ENCODE assay signal across 8 cellular contexts in genomic region chr5:119267958-119268386, GRCh38.
DNase-seq lines count a peak whose midpoint lies in the region; ATAC-seq and TF ChIP-seq lines count a peak whose summit lies in the region.

No MANE protein-coding gene starts in this region.

- DNase-seq in NCI-H1417 (lab: John Stamatoyannopoulos, UW) (peak; percentile 81 to 92 (median 82)), anterior cingulate cortex (lab: John Stamatoyannopoulos, UW) (peak; percentile 32 to 93 (median 76)), left ventricle myocardium superior (peak; percentile 95), progenitor cell of endocrine pancreas (ENCODE audit: low spot score, unreplicated experiment) (peak; percentile 75), vagina (ENCODE audit: extremely low spot score in 2 of 2) (peak in 1 of 2 donors; percentile 96)

- peaks cover 12% of the 10 kb centered on the region for H3K9me3 Mint-ChIP-seq in T-helper 1 cell treated with Interleukin-12 subunit alpha and Interleukin-12 subunit beta and Interleukin-4 antibody, amounts not matched to agents 30 μg/mL and 1 μg/mL, for 36 hours
- no peaks in the 10 kb centered on the region for H3K9me3 Mint-ChIP-seq in progenitor cell of endocrine pancreas (ENCODE audit: low read depth)

- no peak for TF ChIP-seq POLR2A in vagina (IDR thresholded peaks at IDR 0.05)

- no peaks in the 10 kb centered on the region for H3K27me3 ChIP-seq in vagina

- peaks cover 53% of the 10 kb centered on the region for H3K4me1 Mint-ChIP-seq in T-helper 1 cell treated with Interleukin-12 subunit alpha and Interleukin-12 subunit beta and Interleukin-4 antibody, amounts not matched to agents 30 μg/mL and 1 μg/mL, for 36 hours (ENCODE audit: low read depth)
- peaks cover 10% of the 10 kb centered on the region for H3K4me1 Mint-ChIP-seq in progenitor cell of endocrine pancreas (ENCODE audit: low read depth)

- peak overlapping the region; percentile 99 for H3K27ac Mint-ChIP-seq in T-helper 1 cell treated with Interleukin-12 subunit alpha and Interleukin-12 subunit beta and Interleukin-4 antibody, amounts not matched to agents 30 μg/mL and 1 μg/mL, for 36 hours
- peak overlapping the region; percentile 90 for H3K27ac Mint-ChIP-seq in progenitor cell of endocrine pancreas

- TF ChIP-seq CTCF in GM12872 (IDR thresholded peaks at IDR 0.05; ENCODE audit: insufficient read depth, low read depth, low read length) (peak; percentile 46; the same call in 2 of the 3 replicates), progenitor cell of endocrine pancreas (IDR thresholded peaks at IDR 0.05; ENCODE audit: unreplicated experiment) (no peak), vagina (IDR thresholded peaks at IDR 0.05) (peak in 1 of 3 experiments; percentile 35)

- H3K36me3 Mint-ChIP-seq in T-helper 1 cell treated with Interleukin-12 subunit alpha and Interleukin-12 subunit beta and Interleukin-4 antibody, amounts not matched to agents 30 μg/mL and 1 μg/mL, for 36 hours (ENCODE audit: low read depth): peaks cover 25% of the 10 kb centered on the region
- H3K36me3 Mint-ChIP-seq in progenitor cell of endocrine pancreas (ENCODE audit: insufficient read depth): no peaks in the 10 kb centered on the region

- H3K4me3 ChIP-seq in vagina: peak overlapping the region; percentile 87 to 90

- ATAC-seq in HG02763 (IDR thresholded peaks at IDR 0.05; ENCODE audit: unreplicated experiment): peak; percentile 73
- peak; percentile 91 for ATAC-seq in left ventricle myocardium superior

- intact Hi-C loops in left ventricle myocardium superior (cut with micrococcal nuclease): no loop called here
- intact Hi-C loops in vagina (cut with DNase I): loop anchor here (5.0 to 10.0 kb wide), 2 partner anchors 147 to 281 kb away; partner anchors contain the start of gene DTWD2

- peaks cover 35% of the 10 kb centered on the region for H3K4me1 ChIP-seq in vagina

- H3K36me3 ChIP-seq in vagina: no peaks in the 10 kb centered on the region

- H3K27ac ChIP-seq in vagina: peak overlapping the region; percentile 91

- H3K27me3 Mint-ChIP-seq in T-helper 1 cell treated with Interleukin-12 subunit alpha and Interleukin-12 subunit beta and Interleukin-4 antibody, amounts not matched to agents 30 μg/mL and 1 μg/mL, for 36 hours (ENCODE audit: low read depth): no peaks in the 10 kb centered on the region
- peaks cover 7% of the 10 kb centered on the region for H3K27me3 Mint-ChIP-seq in progenitor cell of endocrine pancreas

- peak overlapping the region; percentile 100 for H3K4me3 Mint-ChIP-seq in T-helper 1 cell treated with Interleukin-12 subunit alpha and Interleukin-12 subunit beta and Interleukin-4 antibody, amounts not matched to agents 30 μg/mL and 1 μg/mL, for 36 hours
- peak overlapping the region; percentile 80 for H3K4me3 Mint-ChIP-seq in progenitor cell of endocrine pancreas (ENCODE audit: low read depth)

- H3K9me3 ChIP-seq in vagina: no peaks in the 10 kb centered on the region
